Comparison of ENCODE assay signal across 29 cellular contexts in the genomic region with DNA sequence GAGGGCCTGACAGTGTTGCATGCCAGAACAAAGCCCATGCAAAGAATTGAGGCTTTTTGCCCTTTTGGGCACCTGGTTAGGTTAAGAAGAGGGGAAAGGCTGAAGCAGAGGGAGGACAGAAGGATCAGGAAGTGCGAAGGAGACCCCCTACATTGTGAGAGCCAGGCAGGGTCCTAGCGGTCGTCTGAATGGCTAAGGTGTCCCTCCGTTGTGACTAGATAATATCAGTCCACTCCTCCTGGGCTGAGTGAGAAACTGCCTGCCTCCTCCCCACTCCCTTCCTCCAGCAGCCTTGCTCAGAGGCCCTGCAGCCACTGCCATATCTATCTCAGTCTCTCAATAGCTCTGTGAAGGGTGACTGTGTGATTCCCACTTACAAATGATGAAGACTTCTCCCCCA.
"Had no signal": no experiment of that assay in that cellular context is flagged by ENCODE, and none has a peak within 500 bp of the region (broad histone marks: within the 10 kb centered on the region; RNA-seq: fewer than 3 reads in every experiment).

No MANE protein-coding gene starts in this region.

- H3K4me3 ChIP-seq: heart right ventricle, hepatocyte, left lung, lower lobe of right lung, mucosa of descending colon, neural progenitor cell, sigmoid colon, spleen, stomach, testis, thyroid gland, uterus had no signal

- FAIRE-seq: kidney, small intestine had no signal

- ATAC-seq: heart right ventricle; left colon; left lung; lower lobe of right lung; mucosa of descending colon; naive thymus-derived CD8-positive, alpha-beta T cell; right cardiac atrium; stimulated activated naive B cell treated with anti-CD40 and anti-IgM and Interleukin-4, amounts not matched to agents 10 μg/mL and 1 μg/mL and 100 μg/mL, for 72 hours; stimulated activated naive CD8-positive, alpha-beta T cell treated with anti-CD3 and anti-CD28 coated beads, Interleukin-15, Interleukin-2, amounts not matched to agents 100 U/mL and 50 U/mL, for 24 hours had no signal

- H2AFZ ChIP-seq: hepatocyte, neural progenitor cell, parathyroid adenoma had no signal

- H3K27me3 ChIP-seq: heart right ventricle, hepatocyte, left lung, neural progenitor cell, neutrophil, sigmoid colon, spleen, stomach, testis, thyroid gland, uterus had no signal

- H3K4me1 ChIP-seq: left lung, lower lobe of right lung, neural progenitor cell, parathyroid adenoma, testis, thyroid gland, uterus had no signal

- H3K9me3 ChIP-seq: mucosa of descending colon, neutrophil, sigmoid colon, testis, thyroid gland, uterus had no signal

- H3K79me2 ChIP-seq: hepatocyte, parathyroid adenoma had no signal

- H3K36me3 ChIP-seq: heart right ventricle, left lung, lower lobe of right lung, neural progenitor cell, neutrophil, sigmoid colon, spleen, stomach, thyroid gland, uterus had no signal

- H3K4me2 ChIP-seq: hepatocyte, neural progenitor cell had no signal

- H3K27ac ChIP-seq: heart right ventricle, hepatocyte, left lung, lower lobe of right lung, neural progenitor cell, neutrophil, parathyroid adenoma, spleen, stomach, testis, thyroid gland had no signal

- H3K9ac ChIP-seq: neural progenitor cell, parathyroid adenoma had no signal

- DNase-seq: heart right ventricle; kidney; left colon; left lung; lower lobe of right lung; mammary epithelial cell; mesenchymal stem cell; midbrain; mucosa of descending colon; naive thymus-derived CD8-positive, alpha-beta T cell; nephron progenitor cell; occipital lobe; retina; right cardiac atrium; sigmoid colon; small intestine; spleen; stimulated activated CD4-positive, alpha-beta T cell treated with anti-CD3 and anti-CD28 coated beads, Interleukin-1b, Interleukin-23, amount 100 ng/mL, for 48 hours; stimulated activated CD4-positive, alpha-beta T cell treated with anti-CD3 and anti-CD28 coated beads, Interleukin-2, amount 100 ng/mL, for 48 hours; stimulated activated naive B cell treated with anti-CD40 and anti-IgM and Interleukin-4, amounts not matched to agents 10 μg/mL and 1 μg/mL and 100 μg/mL, for 72 hours; stimulated activated naive CD8-positive, alpha-beta T cell treated with anti-CD3 and anti-CD28 coated beads, Interleukin-15, Interleukin-2, amounts not matched to agents 100 U/mL and 50 U/mL, for 24 hours; stomach; testis; thyroid gland; uterus had no signal
